Comparison of ENCODE assay signal across 27 cellular contexts in genomic region chr5:142978726-142979125, GRCh38.
DNase-seq lines count a peak whose midpoint lies in the region; ATAC-seq and TF ChIP-seq lines count a peak whose summit lies in the region.
"Had no signal": no experiment of that assay in that cellular context is flagged by ENCODE, and none has a peak within 500 bp of the region (broad histone marks: within the 10 kb centered on the region; RNA-seq: fewer than 3 reads in every experiment).

No MANE protein-coding gene starts in this region.

- ATAC-seq in activated T-cell treated with anti-CD3 and anti-CD28 coated beads, Interleukin-2, amount 50 U/mL, for 72 hours (replicated peaks in 1 of 2), result no peak
- no peak for ATAC-seq in activated T-cell treated with anti-CD3 and anti-CD28 coated beads, Interleukin-2, amount 50 U/mL, for 4 hours
- no peak for ATAC-seq in RWPE2 (ENCODE audit: low read depth)
- ATAC-seq in central memory CD8-positive, alpha-beta T cell (replicated peaks; ENCODE audit: extremely low read depth, poor library complexity, severe bottlenecking), result no peak
- no peak for ATAC-seq in HG03095 (IDR thresholded peaks at IDR 0.05; ENCODE audit: unreplicated experiment)
- ATAC-seq: PC-3, psoas muscle had no signal

- H3K9me3 ChIP-seq in RWPE2 (ENCODE audit: severe bottlenecking), result no peaks in the 10 kb centered on the region
- no peaks in the 10 kb centered on the region for H3K9me3 ChIP-seq in neutrophil
- H3K9me3 ChIP-seq: ascending aorta, psoas muscle, testis, uterus had no signal

- H3K27me3 Mint-ChIP-seq in activated T-cell treated with anti-CD3 and anti-CD28 coated beads, Interleukin-2, amount 50 U/mL, for 72 hours (ENCODE audit: low read depth), result no peaks in the 10 kb centered on the region
- no peaks in the 10 kb centered on the region for H3K27me3 Mint-ChIP-seq in activated T-cell treated with anti-CD3 and anti-CD28 coated beads, Interleukin-2, amount 50 U/mL, for 4 hours (ENCODE audit: low read depth)
- H3K27me3 Mint-ChIP-seq in central memory CD8-positive, alpha-beta T cell, result no peaks in the 10 kb centered on the region

- H3K27me3 ChIP-seq in RWPE2 (ENCODE audit: insufficient read depth, poor library complexity, severe bottlenecking) (no peaks in the 10 kb centered on the region), neutrophil (no peaks in the 10 kb centered on the region)
- H3K27me3 ChIP-seq: ascending aorta, testis, uterus had no signal

- no peak overlapping the region for H3K4me3 Mint-ChIP-seq in activated T-cell treated with anti-CD3 and anti-CD28 coated beads, Interleukin-2, amount 50 U/mL, for 72 hours
- no peak overlapping the region for H3K4me3 Mint-ChIP-seq in activated T-cell treated with anti-CD3 and anti-CD28 coated beads, Interleukin-2, amount 50 U/mL, for 4 hours
- H3K4me3 Mint-ChIP-seq in central memory CD8-positive, alpha-beta T cell, result peak overlapping the region; percentile 74
- H3K4me3 Mint-ChIP-seq: H9 had no signal

- H3K36me3 ChIP-seq in RWPE2 (ENCODE audit: low read depth) (no peaks in the 10 kb centered on the region), neutrophil (no peaks in the 10 kb centered on the region)
- H3K36me3 ChIP-seq: ascending aorta, uterus had no signal

- no peaks in the 10 kb centered on the region for H3K36me3 Mint-ChIP-seq in activated T-cell treated with anti-CD3 and anti-CD28 coated beads, Interleukin-2, amount 50 U/mL, for 72 hours (ENCODE audit: insufficient read depth in 2 of 2)
- H3K36me3 Mint-ChIP-seq in activated T-cell treated with anti-CD3 and anti-CD28 coated beads, Interleukin-2, amount 50 U/mL, for 4 hours (ENCODE audit: insufficient read depth), result peaks cover 4% of the 10 kb centered on the region
- H3K36me3 Mint-ChIP-seq in central memory CD8-positive, alpha-beta T cell (ENCODE audit: insufficient read depth), result peaks cover 11% of the 10 kb centered on the region

- TF ChIP-seq CTCF in RWPE2 (IDR thresholded peaks at IDR 0.05; ENCODE audit: poor library complexity, severe bottlenecking) (no peak), neutrophil (IDR thresholded peaks at IDR 0.05) (no peak)

- H3K4me3 ChIP-seq in RWPE2 (ENCODE audit: severe bottlenecking) (no peak overlapping the region), neutrophil (ENCODE audit: low read depth in 1 of 2, low read length in 1 of 2) (no peak overlapping the region)
- H3K4me3 ChIP-seq: ascending aorta, lung, psoas muscle, skin epidermis, testis, uterus had no signal

- peak overlapping the region; percentile 92 for H3K27ac Mint-ChIP-seq in activated T-cell treated with anti-CD3 and anti-CD28 coated beads, Interleukin-2, amount 50 U/mL, for 72 hours
- peak overlapping the region; percentile 85 for H3K27ac Mint-ChIP-seq in central memory CD8-positive, alpha-beta T cell (ENCODE audit: low read depth)
- H3K27ac Mint-ChIP-seq: H9 had no signal

- no peak for DNase-seq in activated T-cell treated with anti-CD3 and anti-CD28 coated beads, Interleukin-2, amount 50 U/mL, for 72 hours
- no peak for DNase-seq in activated T-cell treated with anti-CD3 and anti-CD28 coated beads, Interleukin-2, amount 50 U/mL, for 4 hours
- DNase-seq in RWPE2 (ENCODE audit: low spot score) (no peak), NCI-H1436 (lab: John Stamatoyannopoulos, UW) (no peak), NCI-H446 (lab: John Stamatoyannopoulos, UW) (no peak)
- DNase-seq in central memory CD8-positive, alpha-beta T cell (ENCODE audit: low spot score in 2 of 2), result no peak
- DNase-seq: ACHN; activated CD4-positive, alpha-beta T cell treated with anti-CD3 and anti-CD28 coated beads, Interleukin-2, amount 50 U/mL, for 1 hour; activated naive CD4-positive, alpha-beta T cell treated with Interleukin-2 at 50 U/mL for 16 hours; activated T-cell treated with anti-CD3 and anti-CD28 coated beads for 4 hours; effector CD8-positive, alpha-beta T cell; GF-D8; H9; NCI-H187 treated with DMSO at 0.1 percent for 48 hours; NCI-H2227 treated with DMSO at 0.1 percent for 48 hours; PC-3; psoas muscle; SHP77 treated with DMSO at 0.1 percent for 48 hours; stimulated activated naive CD4-positive, alpha-beta T cell; testis; uterus had no signal

- no peaks in the 10 kb centered on the region for H3K9me3 Mint-ChIP-seq in activated T-cell treated with anti-CD3 and anti-CD28 coated beads, Interleukin-2, amount 50 U/mL, for 72 hours
- no peaks in the 10 kb centered on the region for H3K9me3 Mint-ChIP-seq in activated T-cell treated with anti-CD3 and anti-CD28 coated beads, Interleukin-2, amount 50 U/mL, for 4 hours
- H3K9me3 Mint-ChIP-seq in central memory CD8-positive, alpha-beta T cell, result peaks cover 5% of the 10 kb centered on the region
- H3K9me3 Mint-ChIP-seq: H9 had no signal

- H3K27ac ChIP-seq in RWPE2 (ENCODE audit: poor library complexity, severe bottlenecking) (peak overlapping the region; percentile 98), neutrophil (peak overlapping the region; percentile 88)
- H3K27ac ChIP-seq: ascending aorta, C4-2B, psoas muscle, testis, uterus had no signal

- H3K4me1 ChIP-seq in RWPE2 (ENCODE audit: insufficient read depth, poor library complexity, severe bottlenecking) (peaks cover 60% of the 10 kb centered on the region), neutrophil (ENCODE audit: control insufficient read depth in 1 of 2, insufficient read depth in 1 of 2, low read depth in 1 of 2, low read length in 1 of 2) (peaks cover 22 to 63% of the 10 kb centered on the region in 2 experiments)

- peaks cover 38% of the 10 kb centered on the region for H3K4me1 Mint-ChIP-seq in activated T-cell treated with anti-CD3 and anti-CD28 coated beads, Interleukin-2, amount 50 U/mL, for 72 hours (ENCODE audit: low read depth)
- H3K4me1 Mint-ChIP-seq in activated T-cell treated with anti-CD3 and anti-CD28 coated beads, Interleukin-2, amount 50 U/mL, for 4 hours (ENCODE audit: low read depth), result peaks cover 67% of the 10 kb centered on the region
- peaks cover 89% of the 10 kb centered on the region for H3K4me1 Mint-ChIP-seq in central memory CD8-positive, alpha-beta T cell
